In genomic region chr5:174186096-174186495, GRCh38 we compare ENCODE assay signal across 20 cellular contexts.
DNase-seq lines count a peak whose midpoint lies in the region; ATAC-seq and TF ChIP-seq lines count a peak whose summit lies in the region.
"Had no signal": no experiment of that assay in that cellular context is flagged by ENCODE, and none has a peak within 500 bp of the region (broad histone marks: within the 10 kb centered on the region; RNA-seq: fewer than 3 reads in every experiment).

No MANE protein-coding gene starts in this region.

- intact Hi-C loops in cardiac septum (cut with DNase I) = no loop called here
- intact Hi-C loops in Right ventricle myocardium inferior (cut with DNase I) = no loop called here
- intact Hi-C loops in activated CD4-positive, alpha-beta T cell treated with anti-CD3 and anti-CD28 coated beads for 36 hours (cut with DNase I, micrococcal nuclease) = no loop called here

- no peak for TF ChIP-seq POLR2A in GM18505 (IDR thresholded peaks at IDR 0.05; ENCODE audit: borderline replicate concordance, extremely low read depth, insufficient read depth, insufficient read length)

- no peaks in the 10 kb centered on the region for H3K9me3 Mint-ChIP-seq in stimulated activated naive B cell treated with anti-CD40 and anti-IgM and Interleukin-4, amounts not matched to agents 10 μg/mL and 1 μg/mL and 100 μg/mL, for 72 hours
- no peaks in the 10 kb centered on the region for H3K9me3 Mint-ChIP-seq in activated CD4-positive, alpha-beta T cell treated with anti-CD3 and anti-CD28 coated beads for 36 hours (ENCODE audit: low read depth)
- no peaks in the 10 kb centered on the region for H3K9me3 Mint-ChIP-seq in WTC11
- H3K9me3 Mint-ChIP-seq: CD4-positive, alpha-beta T cell; CD8-positive, alpha-beta T cell had no signal

- H3K27ac Mint-ChIP-seq in stimulated activated naive B cell treated with anti-CD40 and anti-IgM and Interleukin-4, amounts not matched to agents 10 μg/mL and 1 μg/mL and 100 μg/mL, for 72 hours = peak overlapping the region; percentile 42
- no peak overlapping the region for H3K27ac Mint-ChIP-seq in activated CD4-positive, alpha-beta T cell treated with anti-CD3 and anti-CD28 coated beads for 36 hours
- H3K27ac Mint-ChIP-seq in WTC11 = no peak overlapping the region
- H3K27ac Mint-ChIP-seq: B cell; CD4-positive, alpha-beta T cell; CD8-positive, alpha-beta T cell had no signal

- H3K36me3 Mint-ChIP-seq in stimulated activated naive B cell treated with anti-CD40 and anti-IgM and Interleukin-4, amounts not matched to agents 10 μg/mL and 1 μg/mL and 100 μg/mL, for 72 hours = no peaks in the 10 kb centered on the region
- H3K36me3 Mint-ChIP-seq in activated CD4-positive, alpha-beta T cell treated with anti-CD3 and anti-CD28 coated beads for 36 hours (ENCODE audit: low read depth) = no peaks in the 10 kb centered on the region
- no peaks in the 10 kb centered on the region for H3K36me3 Mint-ChIP-seq in WTC11
- H3K36me3 Mint-ChIP-seq: CD8-positive, alpha-beta T cell had no signal

- ATAC-seq in Right ventricle myocardium inferior = no peak
- ATAC-seq in stimulated activated naive B cell treated with anti-CD40 and anti-IgM and Interleukin-4, amounts not matched to agents 10 μg/mL and 1 μg/mL and 100 μg/mL, for 72 hours (replicated peaks) = no peak
- no peak for ATAC-seq in activated CD4-positive, alpha-beta T cell treated with anti-CD3 and anti-CD28 coated beads for 36 hours
- no peak for ATAC-seq in WTC11
- ATAC-seq in GM18505 (IDR thresholded peaks at IDR 0.05; ENCODE audit: unreplicated experiment) = no peak
- ATAC-seq: A549; CD8-positive, alpha-beta T cell had no signal

- TF ChIP-seq CTCF in coronary artery (IDR thresholded peaks at IDR 0.05) = no peak
- no peak for TF ChIP-seq CTCF in WTC11 (IDR thresholded peaks at IDR 0.05)

- no peak overlapping the region for H3K4me3 Mint-ChIP-seq in stimulated activated naive B cell treated with anti-CD40 and anti-IgM and Interleukin-4, amounts not matched to agents 10 μg/mL and 1 μg/mL and 100 μg/mL, for 72 hours
- H3K4me3 Mint-ChIP-seq in activated CD4-positive, alpha-beta T cell treated with anti-CD3 and anti-CD28 coated beads for 36 hours = no peak overlapping the region
- no peak overlapping the region for H3K4me3 Mint-ChIP-seq in WTC11
- H3K4me3 Mint-ChIP-seq: B cell; CD4-positive, alpha-beta T cell; CD8-positive, alpha-beta T cell had no signal

- no peak overlapping the region for H3K4me3 ChIP-seq in coronary artery
- H3K4me3 ChIP-seq: A549; BLaER1 treated with 17β-estradiol and CSF1 and Interleukin-3, amounts not matched to agents 10 nM and 100 nM had no signal

- no peak overlapping the region for H3K27ac ChIP-seq in coronary artery
- H3K27ac ChIP-seq: 22Rv1; A549; BLaER1 treated with 17β-estradiol and CSF1 and Interleukin-3, amounts not matched to agents 10 nM and 100 nM; C4-2B had no signal

- no peaks in the 10 kb centered on the region for H3K4me1 Mint-ChIP-seq in stimulated activated naive B cell treated with anti-CD40 and anti-IgM and Interleukin-4, amounts not matched to agents 10 μg/mL and 1 μg/mL and 100 μg/mL, for 72 hours
- no peaks in the 10 kb centered on the region for H3K4me1 Mint-ChIP-seq in activated CD4-positive, alpha-beta T cell treated with anti-CD3 and anti-CD28 coated beads for 36 hours
- H3K4me1 Mint-ChIP-seq in WTC11 = peaks cover 10% of the 10 kb centered on the region
- H3K4me1 Mint-ChIP-seq: B cell had no signal

- H3K27me3 Mint-ChIP-seq in stimulated activated naive B cell treated with anti-CD40 and anti-IgM and Interleukin-4, amounts not matched to agents 10 μg/mL and 1 μg/mL and 100 μg/mL, for 72 hours = peaks cover 3 to 7% of the 10 kb centered on the region in 2 donors
- H3K27me3 Mint-ChIP-seq in activated CD4-positive, alpha-beta T cell treated with anti-CD3 and anti-CD28 coated beads for 36 hours = peaks cover 10% of the 10 kb centered on the region
- H3K27me3 Mint-ChIP-seq in WTC11 (ENCODE audit: low read depth) = peaks cover 3% of the 10 kb centered on the region; the same call in 1 of the 2 replicates

- DNase-seq in cardiac septum (ENCODE audit: low spot score) (peak; percentile 55), Right ventricle myocardium inferior (ENCODE audit: missing footprints) (no peak), coronary artery (ENCODE audit: low spot score) (peak; percentile 40), mesenteric fat pad (ENCODE audit: low spot score) (peak; percentile 14), WTC11 (ENCODE audit: low spot score) (no peak)
- no peak for DNase-seq in stimulated activated naive B cell treated with anti-CD40 and anti-IgM and Interleukin-4, amounts not matched to agents 10 μg/mL and 1 μg/mL and 100 μg/mL, for 72 hours
- no peak for DNase-seq in activated CD4-positive, alpha-beta T cell treated with anti-CD3 and anti-CD28 coated beads for 36 hours
- DNase-seq: AML-193; Caco-2; Calu3; CD4-positive, alpha-beta T cell; CD8-positive, alpha-beta T cell; DMS79 treated with DMSO at 0.1 percent for 48 hours; GF-D8 had no signal

- CTCF ChIA-PET in activated CD4-positive, alpha-beta T cell treated with anti-CD3 and anti-CD28 coated beads for 36 hours (lab: Charles Lee) = no interaction called here
- CTCF ChIA-PET in WTC11 (lab: Charles Lee) = interaction anchor here (0.6 to 2.4 kb wide), 3 partner anchors 94 to 141 kb away, joined by 3 to 9 read pairs (median 3); partner anchors contain the start of gene NSG2

- POLR2A ChIA-PET in activated CD4-positive, alpha-beta T cell treated with anti-CD3 and anti-CD28 coated beads for 36 hours (lab: Charles Lee) = interaction anchor here (0.6 kb wide), 1 partner anchor 1065 kb away, joined by 8 read pairs; no protein-coding TSS in a partner anchor
- POLR2A ChIA-PET in WTC11 (lab: Charles Lee) = no interaction called here

TF ChIP-seq in WTC11, 78 proteins besides CTCF, POLR2A, EP300 and RAD21 (continues in another document):
- TF ChIP-seq, protein P1, sequence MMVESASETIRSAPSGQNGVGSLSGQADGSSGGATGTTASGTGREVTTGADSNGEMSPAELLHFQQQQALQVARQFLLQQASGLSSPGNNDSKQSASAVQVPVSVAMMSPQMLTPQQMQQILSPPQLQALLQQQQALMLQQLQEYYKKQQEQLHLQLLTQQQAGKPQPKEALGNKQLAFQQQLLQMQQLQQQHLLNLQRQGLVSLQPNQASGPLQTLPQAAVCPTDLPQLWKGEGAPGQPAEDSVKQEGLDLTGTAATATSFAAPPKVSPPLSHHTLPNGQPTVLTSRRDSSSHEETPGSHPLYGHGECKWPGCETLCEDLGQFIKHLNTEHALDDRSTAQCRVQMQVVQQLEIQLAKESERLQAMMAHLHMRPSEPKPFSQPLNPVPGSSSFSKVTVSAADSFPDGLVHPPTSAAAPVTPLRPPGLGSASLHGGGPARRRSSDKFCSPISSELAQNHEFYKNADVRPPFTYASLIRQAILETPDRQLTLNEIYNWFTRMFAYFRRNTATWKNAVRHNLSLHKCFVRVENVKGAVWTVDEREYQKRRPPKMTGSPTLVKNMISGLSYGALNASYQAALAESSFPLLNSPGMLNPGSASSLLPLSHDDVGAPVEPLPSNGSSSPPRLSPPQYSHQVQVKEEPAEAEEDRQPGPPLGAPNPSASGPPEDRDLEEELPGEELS (CRISPR knock-in tag; IDR thresholded peaks at IDR 0.05) = no peak
- TF ChIP-seq ETV6 (CRISPR knock-in tag; IDR thresholded peaks at IDR 0.05) (no peak), E2F4 (CRISPR knock-in tag; IDR thresholded peaks at IDR 0.05; ENCODE audit: borderline replicate concordance, low read depth) (no peak), EMX1 (CRISPR knock-in tag; IDR thresholded peaks at IDR 0.05) (no peak), PREB (CRISPR knock-in tag; IDR thresholded peaks at IDR 0.05; ENCODE audit: borderline replicate concordance) (no peak), TP53 (CRISPR knock-in tag; IDR thresholded peaks at IDR 0.05) (no peak)
- TF ChIP-seq, protein P2, sequence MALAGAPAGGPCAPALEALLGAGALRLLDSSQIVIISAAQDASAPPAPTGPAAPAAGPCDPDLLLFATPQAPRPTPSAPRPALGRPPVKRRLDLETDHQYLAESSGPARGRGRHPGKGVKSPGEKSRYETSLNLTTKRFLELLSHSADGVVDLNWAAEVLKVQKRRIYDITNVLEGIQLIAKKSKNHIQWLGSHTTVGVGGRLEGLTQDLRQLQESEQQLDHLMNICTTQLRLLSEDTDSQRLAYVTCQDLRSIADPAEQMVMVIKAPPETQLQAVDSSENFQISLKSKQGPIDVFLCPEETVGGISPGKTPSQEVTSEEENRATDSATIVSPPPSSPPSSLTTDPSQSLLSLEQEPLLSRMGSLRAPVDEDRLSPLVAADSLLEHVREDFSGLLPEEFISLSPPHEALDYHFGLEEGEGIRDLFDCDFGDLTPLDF (CRISPR knock-in tag; IDR thresholded peaks at IDR 0.05) = no peak

Comparison
In these comparisons a context has a peak if more than half of its experiments do, and no peak if none do; other contexts are left out.
1. DNase-seq: peak in cardiac septum (single experiment), coronary artery (single experiment) and mesenteric fat pad (single experiment); none in Right ventricle myocardium inferior (single experiment), stimulated activated naive B cell treated with anti-CD40 and anti-IgM and Interleukin-4, amounts not matched to agents 10 μg/mL and 1 μg/mL and 100 μg/mL, for 72 hours (single experiment), activated CD4-positive, alpha-beta T cell treated with anti-CD3 and anti-CD28 coated beads for 36 hours (single experiment) and WTC11 (single experiment).